7 cellular contexts compared by ENCODE assay signal in the genomic region with DNA sequence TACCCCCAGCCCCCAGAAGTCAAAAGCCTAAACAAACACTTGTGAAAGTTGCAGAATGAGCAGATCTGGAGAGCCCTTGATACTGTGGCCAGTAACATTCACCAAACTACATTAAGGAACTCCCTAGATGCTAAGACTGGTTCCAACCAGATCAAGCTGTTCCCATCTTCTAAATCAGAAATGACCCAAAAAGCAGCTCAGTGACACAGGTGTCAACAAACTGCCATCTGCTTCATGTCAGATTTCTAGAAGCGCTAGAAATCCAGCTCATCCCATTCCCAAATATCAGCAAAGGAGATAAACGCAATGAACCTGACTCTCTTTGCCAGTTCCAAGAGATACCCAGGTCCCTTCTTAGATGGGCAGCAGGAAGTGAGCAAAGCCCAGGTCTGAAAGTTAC.
"Had no signal": no experiment of that assay in that cellular context is flagged by ENCODE, and none has a peak within 500 bp of the region (broad histone marks: within the 10 kb centered on the region; RNA-seq: fewer than 3 reads in every experiment).

No MANE protein-coding gene starts in this region.

- DNase-seq: GM23248, GOT3, H7, HFFc6, IMR-90 had no signal

- H3K4me3 Mint-ChIP-seq: HFFc6 had no signal

- ATAC-seq: HCT116, K562 had no signal

- H3K27ac Mint-ChIP-seq: HFFc6 had no signal
